Comparison of ENCODE assay signal across 8 cellular contexts in genomic region chr5:180860273-180860886, GRCh38. TPM values are rescaled to one million over a fixed set of nuclear protein-coding genes. Genes with fewer than 3 reads are reported as not detected.
A peak's percentile ranks its signal among the peaks of the same experiment; 100 is the strongest.
DNase-seq lines count a peak whose midpoint lies in the region; ATAC-seq and TF ChIP-seq lines count a peak whose summit lies in the region.

No MANE protein-coding gene starts in this region.

- TF ChIP-seq POLR2A in IMR-90 (IDR thresholded peaks at IDR 0.05; ENCODE audit: low read depth, low read length), result no peak

- DNase-seq in NCI-H2029 treated with DMSO at 0.1 percent for 48 hours (lab: John Stamatoyannopoulos, UW), result peak; percentile 22
- DNase-seq in NCI-H2029 (lab: John Stamatoyannopoulos, UW), result no peak
- no peak for DNase-seq in IMR-90
- DNase-seq in SK-N-DZ (ENCODE audit: low spot score), result peak; percentile 66
- no peak for DNase-seq in mammary epithelial cell
- DNase-seq in left lobe of liver (ENCODE audit: low spot score), result no peak
- DNase-seq in stimulated activated CD8-positive, alpha-beta memory T cell treated with anti-CD3 and anti-CD28 coated beads, Interleukin-4, amount 100 ng/mL, for 24 hours (ENCODE audit: low read depth), result peak; percentile 11

- no peaks in the 10 kb centered on the region for H4K20me1 ChIP-seq in IMR-90 (ENCODE audit: insufficient read depth, low read length)
- no peaks in the 10 kb centered on the region for H4K20me1 ChIP-seq in mammary epithelial cell (ENCODE audit: insufficient read depth, low read length)

- H3K4me3 ChIP-seq in IMR-90 (ENCODE audit: insufficient read depth, low read depth, low read length) (peak overlapping the region; percentile 96), mammary epithelial cell (replicated peaks in 1 of 3; ENCODE audit: insufficient read depth in 1 of 3, low read depth in 2 of 3, low read length in 3 of 3) (peak overlapping the region; percentile 88 to 97 (median 96))

- H3K79me2 ChIP-seq in mammary epithelial cell (ENCODE audit: insufficient read depth, low read length), result peaks cover 32% of the 10 kb centered on the region

- H2AFZ ChIP-seq in IMR-90 (replicated peaks; ENCODE audit: low read length, poor library complexity) (peak overlapping the region; percentile 100), mammary epithelial cell (ENCODE audit: low read depth, low read length) (peak overlapping the region; percentile 100)

- H3K36me3 ChIP-seq in IMR-90 (ENCODE audit: control insufficient read depth, insufficient read depth, low read length), result peaks cover 10% of the 10 kb centered on the region
- peaks cover 2% of the 10 kb centered on the region for H3K36me3 ChIP-seq in mammary epithelial cell (ENCODE audit: insufficient read depth, low read length)

- H3K9me1 ChIP-seq in IMR-90 (ENCODE audit: insufficient read depth, low read length), result no peaks in the 10 kb centered on the region; the same call in 1 of the 2 replicates

- peak overlapping the region; percentile 88 for H2BK5ac ChIP-seq in IMR-90 (ENCODE audit: low read depth, low read length, poor library complexity, severe bottlenecking)

- H3K79me1 ChIP-seq in IMR-90 (ENCODE audit: low read depth in 1 of 2, low read length in 2 of 2), result peaks cover 35% of the 10 kb centered on the region in 2 experiments

- H4K8ac ChIP-seq in IMR-90 (ENCODE audit: low read depth in 2 of 2, low read length in 2 of 2), result peak overlapping the region; percentile 98 to 100

- dilution Hi-C loops in IMR-90 (cut with HindIII; ENCODE audit: low sequenced_read_pairs, unreplicated experiment), result no loop called here
- dilution Hi-C loops in mammary epithelial cell (cut with HindIII; ENCODE audit: low sequenced_read_pairs), result no loop called here

- intact Hi-C loops in IMR-90 (cut with micrococcal nuclease) (loop anchor here (2.0 to 5.0 kb wide), 2 partner anchors 58 to 76 kb away; partner anchors contain the start of gene MGAT1), mammary epithelial cell (cut with micrococcal nuclease) (loop anchor here (1.0 to 10.0 kb wide), 3 partner anchors 29 to 362 kb away; no protein-coding TSS in a partner anchor)

- H2BK15ac ChIP-seq in IMR-90 (ENCODE audit: low read depth, low read length), result no peak overlapping the region; the same call in 2 of the 3 replicates

- TF ChIP-seq RAD21 in IMR-90 (IDR thresholded peaks at IDR 0.05; ENCODE audit: low read length), result no peak

- peak overlapping the region; percentile 89 for H3K23ac ChIP-seq in IMR-90 (ENCODE audit: low read depth, low read length)

- peak overlapping the region; percentile 98 for H3K9ac ChIP-seq in IMR-90 (ENCODE audit: low read depth, low read length)
- peak overlapping the region; percentile 54 for H3K9ac ChIP-seq in mammary epithelial cell (ENCODE audit: insufficient read depth, low read length)

- no peaks in the 10 kb centered on the region for H3K9me3 ChIP-seq in IMR-90 (ENCODE audit: control insufficient read depth, insufficient read depth, low read length)
- no peaks in the 10 kb centered on the region for H3K9me3 ChIP-seq in mammary epithelial cell (replicated peaks; ENCODE audit: insufficient read depth, low read length)

- no peaks in the 10 kb centered on the region for H3K27me3 ChIP-seq in IMR-90 (ENCODE audit: control insufficient read depth, insufficient read depth, low read length)
- H3K27me3 ChIP-seq in mammary epithelial cell (ENCODE audit: insufficient read depth, low read length), result no peaks in the 10 kb centered on the region

- H3K4me1 ChIP-seq in IMR-90 (ENCODE audit: control insufficient read depth, insufficient read depth, low read length) (no peaks in the 10 kb centered on the region), mammary epithelial cell (ENCODE audit: insufficient read depth, low read length) (peaks cover 7% of the 10 kb centered on the region)

- no peak overlapping the region for H2BK20ac ChIP-seq in IMR-90 (ENCODE audit: low read depth, low read length)

- H3K14ac ChIP-seq in IMR-90 (replicated peaks; ENCODE audit: low read depth, low read length), result peak overlapping the region; percentile 91

- H3K27ac ChIP-seq in IMR-90 (ENCODE audit: insufficient read depth, low read length) (peak overlapping the region; percentile 95), mammary epithelial cell (ENCODE audit: insufficient read depth, low read depth, low read length) (peak overlapping the region; percentile 44)

- peak overlapping the region; percentile 87 for H3K56ac ChIP-seq in IMR-90 (ENCODE audit: extremely low read depth, insufficient read depth, low read length)

- peak overlapping the region; percentile 96 for H2AK5ac ChIP-seq in IMR-90 (ENCODE audit: low read depth, low read length)

- peak overlapping the region; percentile 40; the same call in 1 of the 2 replicates for H2BK120ac ChIP-seq in IMR-90 (ENCODE audit: low read depth, low read length)

- ATAC-seq in GM21717 (IDR thresholded peaks at IDR 0.05; ENCODE audit: unreplicated experiment) (peak; percentile 54), IMR-90 (ENCODE audit: low read depth) (peak; percentile 42), left lobe of liver (peak; percentile 68)

- peak overlapping the region; percentile 92 for H3K4ac ChIP-seq in IMR-90 (ENCODE audit: low read depth, low read length)

- H3K4me2 ChIP-seq in IMR-90 (ENCODE audit: low read depth, low read length), result peak overlapping the region; percentile 88
- peak overlapping the region; percentile 89 for H3K4me2 ChIP-seq in mammary epithelial cell (ENCODE audit: insufficient read depth, low read depth, low read length)

- no CpG with 5 or more reads among the region's 18 CpGs for WGBS in IMR-90 (ENCODE audit: extremely low coverage in 2 of 2, insufficient read length in 1 of 2), 2 experiments
- WGBS in mammary epithelial cell (ENCODE audit: low coverage, missing lambda C conversion rate), result 0% methylated on average over 6 of the region's 18 CpGs

- CTCF ChIA-PET in IMR-90 (lab: Yijun Ruan, JAX), result interaction anchor here (0.6 kb wide), 1 partner anchor 305 kb away, joined by 3 read pairs; no protein-coding TSS in a partner anchor
- CTCF ChIA-PET in mammary epithelial cell (lab: Charles Lee; ENCODE audit: low non-redundant PET), result interaction anchor here (0.6 to 0.7 kb wide), 4 partner anchors 33 to 371 kb away, joined by 3 to 14 read pairs (median 10); no protein-coding TSS in a partner anchor

- H2AK9ac ChIP-seq in IMR-90 (replicated peaks; ENCODE audit: low read depth, low read length, poor library complexity), result peak overlapping the region; percentile 98

- POLR2A ChIA-PET in IMR-90 (lab: Charles Lee; ENCODE audit: unreplicated experiment), result interaction anchor here (0.6 kb wide), 4 partner anchors 52 to 501 kb away, joined by 3 to 8 read pairs (median 5); no protein-coding TSS in a partner anchor

- H3K18ac ChIP-seq in IMR-90 (ENCODE audit: low read depth, low read length), result peak overlapping the region; percentile 39

- peak overlapping the region; percentile 51 for H4K5ac ChIP-seq in IMR-90 (ENCODE audit: low read depth, low read length)

- in situ Hi-C loops in IMR-90 (cut with MboI; ENCODE audit: low sequenced_read_pairs) (no loop called here), mammary epithelial cell (cut with MboI; ENCODE audit: low sequenced_read_pairs in 2 of 2) (loop anchor here in 1 of 2 donors (5.0 kb wide), 1 partner anchor 58 kb away; the partner anchor contains the start of gene MGAT1)

- no TSS peak for BruUV-seq in IMR-90 (replicated peaks; lab: Mats Ljungman, UMichigan)
- BruUV-seq in mammary epithelial cell (replicated peaks; lab: Mats Ljungman, UMichigan), result no TSS peak

- no peak for TF ChIP-seq CTCF in IMR-90 (conservative IDR thresholded peaks at IDR 0.05; ENCODE audit: low read depth, low read length)
- peak in 1 of 2 donors; percentile 34 for TF ChIP-seq CTCF in mammary epithelial cell (conservative IDR thresholded peaks at IDR 0.05 in 1 of 2, IDR thresholded peaks at IDR 0.05 in 1 of 2; ENCODE audit: extremely low read depth in 1 of 2, insufficient read depth in 1 of 2, low read depth in 1 of 2, low read length in 2 of 2)

- H4K91ac ChIP-seq in IMR-90 (ENCODE audit: insufficient read depth, low read depth, low read length), result peak overlapping the region; percentile 89

TF ChIP-seq in IMR-90, 13 proteins besides CTCF, POLR2A, EP300 and RAD21:
- no peak for TF ChIP-seq BHLHE40 (IDR thresholded peaks at IDR 0.05; ENCODE audit: low read depth, low read length)

RNA-seq across cellular contexts. Expression of gene ZFP62, which starts 0.7 kb away (rescaled TPM):
- total RNA-seq in IMR-90 (2012; rRNA removed), result 20.3 and 29.7 TPM in 2 replicates
- polyA plus RNA-seq in IMR-90 (2012; rRNA removed), result 5.4 and 8.2 TPM in 2 replicates
- polyA plus RNA-seq in IMR-90 (2012; cell fraction: cytosol; rRNA removed), result 0.59 and 1.5 TPM in 2 replicates
- polyA plus RNA-seq in IMR-90 (2012; cell fraction: nucleus; rRNA removed; ENCODE audit: low replicate concordance), result 2.2 and 19.6 TPM in 2 replicates
- polyA plus RNA-seq in SK-N-DZ (2014; cell fraction: cytosol; rRNA removed), result 22.9 and 31.3 TPM in 2 replicates
- 42.3 and 55.6 TPM in 2 replicates for polyA plus RNA-seq in SK-N-DZ (2014; cell fraction: nucleus; rRNA removed)
- total RNA-seq in mammary epithelial cell, result 10 to 100 TPM; 17.2 to 17.5 TPM
- polyA plus RNA-seq in mammary epithelial cell, result 6.7 TPM
- polyA minus RNA-seq in mammary epithelial cell, result 40.5 TPM
- total RNA-seq in left lobe of liver, result 7.3 TPM

RNA-seq across cellular contexts. Expression of gene BTNL8, which starts 38.6 kb away (rescaled TPM):
- total RNA-seq in IMR-90 (2012; rRNA removed), result not detected in 2 replicates
- not detected in 2 replicates for polyA plus RNA-seq in IMR-90 (2012; rRNA removed)
- polyA plus RNA-seq in IMR-90 (2012; cell fraction: cytosol; rRNA removed), result not detected in 2 replicates
- not detected in 2 replicates for polyA plus RNA-seq in IMR-90 (2012; cell fraction: nucleus; rRNA removed; ENCODE audit: low replicate concordance)
- not detected in 2 replicates for polyA plus RNA-seq in SK-N-DZ (2014; cell fraction: cytosol; rRNA removed)
- not detected in 2 replicates for polyA plus RNA-seq in SK-N-DZ (2014; cell fraction: nucleus; rRNA removed)
- not detected for total RNA-seq in mammary epithelial cell
- polyA plus RNA-seq in mammary epithelial cell, result not detected
- not detected for polyA minus RNA-seq in mammary epithelial cell
- total RNA-seq in left lobe of liver, result 0.45 TPM

RNA-seq across cellular contexts. Expression of gene MGAT1, which starts 57.8 kb away (rescaled TPM):
- total RNA-seq in IMR-90 (2012; rRNA removed), result 56.3 and 62.2 TPM in 2 replicates
- 141 and 150 TPM in 2 replicates for polyA plus RNA-seq in IMR-90 (2012; rRNA removed)
- 154 and 222 TPM in 2 replicates for polyA plus RNA-seq in IMR-90 (2012; cell fraction: cytosol; rRNA removed)
- 76.6 and 140 TPM in 2 replicates for polyA plus RNA-seq in IMR-90 (2012; cell fraction: nucleus; rRNA removed; ENCODE audit: low replicate concordance)
- 40.8 and 45.6 TPM in 2 replicates for polyA plus RNA-seq in SK-N-DZ (2014; cell fraction: cytosol; rRNA removed)
- 42.4 and 44.6 TPM in 2 replicates for polyA plus RNA-seq in SK-N-DZ (2014; cell fraction: nucleus; rRNA removed)
- 100 to 1,000 TPM in 1 of 2 donors, 10 to 100 TPM in 1; 91.4 to 177 TPM for total RNA-seq in mammary epithelial cell
- polyA plus RNA-seq in mammary epithelial cell, result 134 TPM
- polyA minus RNA-seq in mammary epithelial cell, result 122 TPM
- total RNA-seq in left lobe of liver, result 115 TPM

Comparison
In these comparisons a context has a peak if more than half of its experiments do, and no peak if none do; other contexts are left out.
1. DNase-seq: peak in NCI-H2029 treated with DMSO at 0.1 percent for 48 hours (single experiment), SK-N-DZ (single experiment) and stimulated activated CD8-positive, alpha-beta memory T cell treated with anti-CD3 and anti-CD28 coated beads, Interleukin-4, amount 100 ng/mL, for 24 hours (single experiment); none in NCI-H2029 (single experiment), IMR-90 (single experiment), mammary epithelial cell (single experiment) and left lobe of liver (single experiment).
2. Peak in every context shown above with its lines, with median percentiles within 50 percentile points of each other: ATAC-seq.